ENCODE assay signal across 18 cellular contexts in the genomic region with DNA sequence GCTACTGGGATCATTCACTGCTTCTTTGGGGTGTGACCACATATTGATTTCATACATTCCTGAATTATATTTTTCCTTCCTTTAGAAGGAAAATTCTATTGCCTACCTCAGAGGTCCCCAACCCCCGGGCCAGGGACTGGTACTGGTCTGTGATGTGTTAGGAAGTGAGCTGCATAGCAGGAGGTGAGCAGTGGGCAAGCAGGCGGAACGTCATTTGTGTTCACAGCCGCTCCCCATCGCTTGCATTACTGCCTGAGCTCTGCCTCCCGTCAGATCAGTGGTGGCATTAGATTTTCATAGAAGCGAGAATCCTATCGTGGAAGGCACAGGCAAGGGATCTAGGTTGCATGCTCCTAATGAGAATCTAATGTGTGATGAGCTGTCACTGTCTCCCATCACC.
"Had no signal": no experiment of that assay in that cellular context is flagged by ENCODE, and none has a peak within 500 bp of the region (broad histone marks: within the 10 kb centered on the region; RNA-seq: fewer than 3 reads in every experiment).

No MANE protein-coding gene starts in this region.

- H3K4me1 ChIP-seq: neural progenitor cell, pancreas, parathyroid adenoma, prostate gland, psoas muscle, right atrium auricular region, right lobe of liver, sigmoid colon, spleen had no signal

- H3K27ac ChIP-seq: neural progenitor cell, neutrophil, ovary, pancreas, parathyroid adenoma, prostate gland, psoas muscle, right atrium auricular region, right lobe of liver, sigmoid colon, skin epidermis, spleen had no signal

- H3K4me3 ChIP-seq: neural progenitor cell, ovary, pancreas, prostate gland, psoas muscle, right atrium auricular region, right lobe of liver, sigmoid colon, skin epidermis, smooth muscle cell, spleen had no signal

- H3K36me3 ChIP-seq: neural progenitor cell, neutrophil, ovary, pancreas, prostate gland, right atrium auricular region, right lobe of liver, sigmoid colon, spleen had no signal

- ATAC-seq: naive thymus-derived CD8-positive, alpha-beta T cell; natural killer cell; natural killer cell treated with Interleukin-12 subunit alpha and Interleukin-12 subunit beta and Interleukin-15 and Interleukin-18, amount 100 ng/mL, for 72 hours; pancreas; psoas muscle; right cardiac atrium; right lobe of liver; sciatic nerve had no signal

- H3K9me3 ChIP-seq: neutrophil, ovary, pancreas, prostate gland, psoas muscle, right atrium auricular region, right lobe of liver, sigmoid colon, spleen had no signal
